In genomic region chr21:34890258-34890723, GRCh38 we compare ENCODE assay signal across 1 cellular context.
A peak's percentile ranks its signal among the peaks of the same experiment; 100 is the strongest.
TF ChIP-seq lines count a peak whose summit lies in the region.

No MANE protein-coding gene starts in this region.

TF ChIP-seq in WTC11, 78 proteins besides CTCF, POLR2A, EP300 and RAD21 (continued from another document):
- TF ChIP-seq, protein P1, sequence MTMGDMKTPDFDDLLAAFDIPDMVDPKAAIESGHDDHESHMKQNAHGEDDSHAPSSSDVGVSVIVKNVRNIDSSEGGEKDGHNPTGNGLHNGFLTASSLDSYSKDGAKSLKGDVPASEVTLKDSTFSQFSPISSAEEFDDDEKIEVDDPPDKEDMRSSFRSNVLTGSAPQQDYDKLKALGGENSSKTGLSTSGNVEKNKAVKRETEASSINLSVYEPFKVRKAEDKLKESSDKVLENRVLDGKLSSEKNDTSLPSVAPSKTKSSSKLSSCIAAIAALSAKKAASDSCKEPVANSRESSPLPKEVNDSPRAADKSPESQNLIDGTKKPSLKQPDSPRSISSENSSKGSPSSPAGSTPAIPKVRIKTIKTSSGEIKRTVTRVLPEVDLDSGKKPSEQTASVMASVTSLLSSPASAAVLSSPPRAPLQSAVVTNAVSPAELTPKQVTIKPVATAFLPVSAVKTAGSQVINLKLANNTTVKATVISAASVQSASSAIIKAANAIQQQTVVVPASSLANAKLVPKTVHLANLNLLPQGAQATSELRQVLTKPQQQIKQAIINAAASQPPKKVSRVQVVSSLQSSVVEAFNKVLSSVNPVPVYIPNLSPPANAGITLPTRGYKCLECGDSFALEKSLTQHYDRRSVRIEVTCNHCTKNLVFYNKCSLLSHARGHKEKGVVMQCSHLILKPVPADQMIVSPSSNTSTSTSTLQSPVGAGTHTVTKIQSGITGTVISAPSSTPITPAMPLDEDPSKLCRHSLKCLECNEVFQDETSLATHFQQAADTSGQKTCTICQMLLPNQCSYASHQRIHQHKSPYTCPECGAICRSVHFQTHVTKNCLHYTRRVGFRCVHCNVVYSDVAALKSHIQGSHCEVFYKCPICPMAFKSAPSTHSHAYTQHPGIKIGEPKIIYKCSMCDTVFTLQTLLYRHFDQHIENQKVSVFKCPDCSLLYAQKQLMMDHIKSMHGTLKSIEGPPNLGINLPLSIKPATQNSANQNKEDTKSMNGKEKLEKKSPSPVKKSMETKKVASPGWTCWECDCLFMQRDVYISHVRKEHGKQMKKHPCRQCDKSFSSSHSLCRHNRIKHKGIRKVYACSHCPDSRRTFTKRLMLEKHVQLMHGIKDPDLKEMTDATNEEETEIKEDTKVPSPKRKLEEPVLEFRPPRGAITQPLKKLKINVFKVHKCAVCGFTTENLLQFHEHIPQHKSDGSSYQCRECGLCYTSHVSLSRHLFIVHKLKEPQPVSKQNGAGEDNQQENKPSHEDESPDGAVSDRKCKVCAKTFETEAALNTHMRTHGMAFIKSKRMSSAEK (CRISPR knock-in tag; IDR thresholded peaks at IDR 0.05; ENCODE audit: borderline replicate concordance): no peak
- TF ChIP-seq, protein P2, sequence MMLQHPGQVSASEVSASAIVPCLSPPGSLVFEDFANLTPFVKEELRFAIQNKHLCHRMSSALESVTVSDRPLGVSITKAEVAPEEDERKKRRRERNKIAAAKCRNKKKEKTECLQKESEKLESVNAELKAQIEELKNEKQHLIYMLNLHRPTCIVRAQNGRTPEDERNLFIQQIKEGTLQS (CRISPR knock-in tag; conservative IDR thresholded peaks at IDR 0.05): no peak
- TF ChIP-seq ARID4B (CRISPR knock-in tag; IDR thresholded peaks at IDR 0.05; ENCODE audit: borderline replicate concordance): no peak
- no peak for TF ChIP-seq ZNF396 (CRISPR knock-in tag; IDR thresholded peaks at IDR 0.05; ENCODE audit: borderline replicate concordance)
- no peak for TF ChIP-seq PRDM15 (CRISPR knock-in tag; IDR thresholded peaks at IDR 0.05)
- TF ChIP-seq ZNF425 (CRISPR knock-in tag; conservative IDR thresholded peaks at IDR 0.05): no peak
- no peak for TF ChIP-seq E2F4 (CRISPR knock-in tag; IDR thresholded peaks at IDR 0.05; ENCODE audit: borderline replicate concordance, low read depth)
- TF ChIP-seq GABPB1 (CRISPR knock-in tag; IDR thresholded peaks at IDR 0.05): no peak
- TF ChIP-seq NFYB (CRISPR knock-in tag; conservative IDR thresholded peaks at IDR 0.05; ENCODE audit: low read depth): no peak
- no peak for TF ChIP-seq CREM (CRISPR knock-in tag; IDR thresholded peaks at IDR 0.05)
- TF ChIP-seq RORB (CRISPR knock-in tag; IDR thresholded peaks at IDR 0.05): no peak
- TF ChIP-seq JUN (CRISPR knock-in tag; IDR thresholded peaks at IDR 0.05): no peak
- TF ChIP-seq, protein P3, sequence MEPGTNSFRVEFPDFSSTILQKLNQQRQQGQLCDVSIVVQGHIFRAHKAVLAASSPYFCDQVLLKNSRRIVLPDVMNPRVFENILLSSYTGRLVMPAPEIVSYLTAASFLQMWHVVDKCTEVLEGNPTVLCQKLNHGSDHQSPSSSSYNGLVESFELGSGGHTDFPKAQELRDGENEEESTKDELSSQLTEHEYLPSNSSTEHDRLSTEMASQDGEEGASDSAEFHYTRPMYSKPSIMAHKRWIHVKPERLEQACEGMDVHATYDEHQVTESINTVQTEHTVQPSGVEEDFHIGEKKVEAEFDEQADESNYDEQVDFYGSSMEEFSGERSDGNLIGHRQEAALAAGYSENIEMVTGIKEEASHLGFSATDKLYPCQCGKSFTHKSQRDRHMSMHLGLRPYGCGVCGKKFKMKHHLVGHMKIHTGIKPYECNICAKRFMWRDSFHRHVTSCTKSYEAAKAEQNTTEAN (CRISPR knock-in tag; IDR thresholded peaks at IDR 0.05): 0 out of 2 replicates have a peak, but pooled peaks have one; percentile 34
- TF ChIP-seq ZNF121 (CRISPR knock-in tag; IDR thresholded peaks at IDR 0.05): no peak
- TF ChIP-seq ZNF263 (CRISPR knock-in tag; IDR thresholded peaks at IDR 0.05; ENCODE audit: low read depth): peak; percentile 77
- TF ChIP-seq MXD4 (CRISPR knock-in tag; IDR thresholded peaks at IDR 0.05; ENCODE audit: borderline replicate concordance): no peak
- TF ChIP-seq, protein P4, sequence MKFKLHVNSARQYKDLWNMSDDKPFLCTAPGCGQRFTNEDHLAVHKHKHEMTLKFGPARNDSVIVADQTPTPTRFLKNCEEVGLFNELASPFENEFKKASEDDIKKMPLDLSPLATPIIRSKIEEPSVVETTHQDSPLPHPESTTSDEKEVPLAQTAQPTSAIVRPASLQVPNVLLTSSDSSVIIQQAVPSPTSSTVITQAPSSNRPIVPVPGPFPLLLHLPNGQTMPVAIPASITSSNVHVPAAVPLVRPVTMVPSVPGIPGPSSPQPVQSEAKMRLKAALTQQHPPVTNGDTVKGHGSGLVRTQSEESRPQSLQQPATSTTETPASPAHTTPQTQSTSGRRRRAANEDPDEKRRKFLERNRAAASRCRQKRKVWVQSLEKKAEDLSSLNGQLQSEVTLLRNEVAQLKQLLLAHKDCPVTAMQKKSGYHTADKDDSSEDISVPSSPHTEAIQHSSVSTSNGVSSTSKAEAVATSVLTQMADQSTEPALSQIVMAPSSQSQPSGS (CRISPR knock-in tag; IDR thresholded peaks at IDR 0.05; ENCODE audit: borderline replicate concordance, low read depth): no peak
- TF ChIP-seq, protein P5, sequence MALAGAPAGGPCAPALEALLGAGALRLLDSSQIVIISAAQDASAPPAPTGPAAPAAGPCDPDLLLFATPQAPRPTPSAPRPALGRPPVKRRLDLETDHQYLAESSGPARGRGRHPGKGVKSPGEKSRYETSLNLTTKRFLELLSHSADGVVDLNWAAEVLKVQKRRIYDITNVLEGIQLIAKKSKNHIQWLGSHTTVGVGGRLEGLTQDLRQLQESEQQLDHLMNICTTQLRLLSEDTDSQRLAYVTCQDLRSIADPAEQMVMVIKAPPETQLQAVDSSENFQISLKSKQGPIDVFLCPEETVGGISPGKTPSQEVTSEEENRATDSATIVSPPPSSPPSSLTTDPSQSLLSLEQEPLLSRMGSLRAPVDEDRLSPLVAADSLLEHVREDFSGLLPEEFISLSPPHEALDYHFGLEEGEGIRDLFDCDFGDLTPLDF (CRISPR knock-in tag; IDR thresholded peaks at IDR 0.05): no peak
- no peak for TF ChIP-seq ZBTB21 (CRISPR knock-in tag; IDR thresholded peaks at IDR 0.05; ENCODE audit: borderline replicate concordance)
- no peak for TF ChIP-seq NR1H2 (CRISPR knock-in tag; IDR thresholded peaks at IDR 0.05)
- TF ChIP-seq ZNF317 (CRISPR knock-in tag; IDR thresholded peaks at IDR 0.05; ENCODE audit: borderline replicate concordance, low read depth): no peak
